10 cellular contexts compared by ENCODE assay signal in the genomic region with DNA sequence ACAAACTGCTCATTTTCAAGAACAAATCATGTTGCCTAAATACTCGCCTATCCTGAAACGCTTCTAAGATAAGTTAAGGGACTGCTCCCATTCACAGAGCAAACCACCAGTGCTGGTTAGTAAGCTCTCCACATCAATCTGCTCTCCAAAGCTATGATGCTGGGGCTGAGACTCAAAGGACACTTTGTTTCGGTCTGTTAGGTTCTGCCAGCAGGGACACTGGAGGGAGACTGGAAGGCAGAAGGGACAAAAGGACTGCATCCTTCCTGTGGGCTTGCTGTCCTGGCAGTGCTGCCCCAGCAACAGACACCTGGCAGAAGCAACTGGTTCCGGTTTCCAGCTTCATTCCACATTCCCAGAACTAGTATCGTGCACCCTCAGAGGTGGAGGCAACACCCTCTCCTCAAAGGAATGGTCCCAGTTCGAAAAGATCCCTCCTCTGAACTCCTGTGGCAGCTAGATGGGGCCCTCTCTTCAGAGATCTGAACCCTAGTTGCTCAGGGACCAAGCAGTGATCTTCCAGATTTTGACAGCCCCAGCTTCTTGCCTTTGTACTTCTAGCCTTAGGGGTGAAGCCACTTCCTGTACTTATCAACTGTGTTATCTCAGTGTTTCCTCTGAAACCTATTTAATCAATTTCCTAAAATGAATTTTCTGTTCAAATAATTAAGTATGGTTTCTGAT.
A peak's percentile ranks its signal among the peaks of the same experiment; 100 is the strongest.
DNase-seq lines count a peak whose midpoint lies in the region; ATAC-seq and TF ChIP-seq lines count a peak whose summit lies in the region.
"Had no signal": no experiment of that assay in that cellular context is flagged by ENCODE, and none has a peak within 500 bp of the region (broad histone marks: within the 10 kb centered on the region; RNA-seq: fewer than 3 reads in every experiment).

No MANE protein-coding gene starts in this region.

- ATAC-seq in activated T-cell treated with anti-CD3 and anti-CD28 coated beads, Interleukin-2, amount 50 U/mL, for 4 hours: peak in 1 of 2 donors; percentile 23
- peak; percentile 11 for ATAC-seq in effector memory CD8-positive, alpha-beta T cell (replicated peaks)
- no peak for ATAC-seq in HG03039 (IDR thresholded peaks at IDR 0.05; ENCODE audit: unreplicated experiment)

- H3K9me3 Mint-ChIP-seq in activated T-cell treated with anti-CD3 and anti-CD28 coated beads, Interleukin-2, amount 50 U/mL, for 4 hours: no peaks in the 10 kb centered on the region
- H3K9me3 Mint-ChIP-seq in effector memory CD8-positive, alpha-beta T cell: no peaks in the 10 kb centered on the region

- H3K4me1 ChIP-seq in spleen: peaks cover 21 to 66% (median 48%) of the 10 kb centered on the region in 6 donors

- no peak for TF ChIP-seq POLR2A in spleen (IDR thresholded peaks at IDR 0.05)

- H3K4me3 ChIP-seq in spleen: no peak overlapping the region

- no peak overlapping the region for H3K4me3 Mint-ChIP-seq in activated T-cell treated with anti-CD3 and anti-CD28 coated beads, Interleukin-2, amount 50 U/mL, for 4 hours
- peak overlapping the region; percentile 40 to 52 for H3K4me3 Mint-ChIP-seq in effector memory CD8-positive, alpha-beta T cell

- WGBS in spleen, 5 donors: 72 to 96% (median 78%) methylated on average over 6 of the region's 6 CpGs

- H3K36me3 ChIP-seq in spleen: peaks cover 0 to 94% (median 39%) of the 10 kb centered on the region in 6 donors

- peaks cover 36% of the 10 kb centered on the region for H3K36me3 Mint-ChIP-seq in activated T-cell treated with anti-CD3 and anti-CD28 coated beads, Interleukin-2, amount 50 U/mL, for 4 hours (ENCODE audit: insufficient read depth)
- peaks cover 69% of the 10 kb centered on the region for H3K36me3 Mint-ChIP-seq in effector memory CD8-positive, alpha-beta T cell (ENCODE audit: insufficient read depth)

- no peaks in the 10 kb centered on the region for H3K27me3 Mint-ChIP-seq in activated T-cell treated with anti-CD3 and anti-CD28 coated beads, Interleukin-2, amount 50 U/mL, for 4 hours (ENCODE audit: low read depth)
- no peaks in the 10 kb centered on the region for H3K27me3 Mint-ChIP-seq in effector memory CD8-positive, alpha-beta T cell

- intact Hi-C loops in spleen (cut with DNase I; ENCODE audit: low total_unique reads): loop anchor here (5.0 kb wide), 1 partner anchor 80 kb away; no protein-coding TSS in a partner anchor

- H3K27me3 ChIP-seq in spleen (replicated peaks in 1 of 7): no peaks in the 10 kb centered on the region

- peaks cover 54% of the 10 kb centered on the region for H3K4me1 Mint-ChIP-seq in activated T-cell treated with anti-CD3 and anti-CD28 coated beads, Interleukin-2, amount 50 U/mL, for 4 hours (ENCODE audit: low read depth)
- peaks cover 39 to 42% of the 10 kb centered on the region in 2 donors for H3K4me1 Mint-ChIP-seq in effector memory CD8-positive, alpha-beta T cell (ENCODE audit: low read depth in 2 of 2)

- H3K9me3 ChIP-seq in spleen: no peaks in the 10 kb centered on the region

- peak overlapping the region; percentile 39 to 98 (median 78) for H3K27ac ChIP-seq in spleen

- peak in 10 of 11 experiments; percentile 19 to 54 (median 35) for TF ChIP-seq CTCF in spleen (IDR thresholded peaks at IDR 0.05 in 8 of 11, conservative IDR thresholded peaks at IDR 0.05 in 3 of 11)

- peak overlapping the region; percentile 86 to 87 for H3K27ac Mint-ChIP-seq in effector memory CD8-positive, alpha-beta T cell

- DNase-seq in activated T-cell treated with anti-CD3 and anti-CD28 coated beads for 1 hour (ENCODE audit: low read depth): peak; percentile 20
- no peak for DNase-seq in activated T-cell treated with anti-CD3 and anti-CD28 coated beads, Interleukin-2, amount 50 U/mL, for 48 hours
- DNase-seq in activated T-cell treated with anti-CD3 and anti-CD28 coated beads, Interleukin-2, amount 50 U/mL, for 4 hours: peak; percentile 26
- DNase-seq in effector memory CD8-positive, alpha-beta T cell: peak; percentile 40 to 50 (median 43)
- DNase-seq in spleen: no peak
- no peak for DNase-seq in NCI-H1417 treated with DMSO at 0.1 percent for 48 hours (lab: John Stamatoyannopoulos, UW)
- no peak for DNase-seq in AML-193 (lab: John Stamatoyannopoulos, UW)
- DNase-seq: ACHN; activated CD8-positive, alpha-beta memory T cell treated with anti-CD3 and anti-CD28 coated beads, Interleukin-2, amount 50 U/mL, for 4 hours had no signal

Comparison
In these comparisons a context has a peak if more than half of its experiments do, and no peak if none do; other contexts are left out.
1. DNase-seq: peak in activated T-cell treated with anti-CD3 and anti-CD28 coated beads for 1 hour (single experiment), activated T-cell treated with anti-CD3 and anti-CD28 coated beads, Interleukin-2, amount 50 U/mL, for 4 hours (single experiment) and effector memory CD8-positive, alpha-beta T cell (3 of 3); none in activated T-cell treated with anti-CD3 and anti-CD28 coated beads, Interleukin-2, amount 50 U/mL, for 48 hours (0 of 2), spleen (single experiment), NCI-H1417 treated with DMSO at 0.1 percent for 48 hours (single experiment) and AML-193 (0 of 2).